Comparison of ENCODE assay signal across 1 cellular context in genomic region chr6:135054238-135054574, GRCh38.
TF ChIP-seq lines count a peak whose summit lies in the region.

No MANE protein-coding gene starts in this region.

TF ChIP-seq in GM23338, 12 proteins besides CTCF, POLR2A, EP300 and RAD21 (continued from another document):
- no peak for TF ChIP-seq REST (IDR thresholded peaks at IDR 0.05; ENCODE audit: unreplicated experiment)
- no peak for TF ChIP-seq ETS1 (IDR thresholded peaks at IDR 0.05)
- TF ChIP-seq JUNB (IDR thresholded peaks at IDR 0.05; ENCODE audit: unreplicated experiment): no peak
- TF ChIP-seq POLR2AphosphoS5 (IDR thresholded peaks at IDR 0.05; ENCODE audit: low read depth): no peak
- TF ChIP-seq EZH2phosphoT487 (IDR thresholded peaks at IDR 0.05; ENCODE audit: unreplicated experiment): no peak
- TF ChIP-seq STAT1 (IDR thresholded peaks at IDR 0.05; ENCODE audit: unreplicated experiment): no peak
- TF ChIP-seq ZNF114 (CRISPR knock-in tag; IDR thresholded peaks at IDR 0.05): no peak
- no peak for TF ChIP-seq ZNF462 (CRISPR knock-in tag; IDR thresholded peaks at IDR 0.05)
- no peak for TF ChIP-seq ZNF331 (CRISPR knock-in tag; IDR thresholded peaks at IDR 0.05; ENCODE audit: low read depth)
- no peak for TF ChIP-seq NANOG (IDR thresholded peaks at IDR 0.05; ENCODE audit: borderline replicate concordance)
- TF ChIP-seq CREB1 (CRISPR knock-in tag; IDR thresholded peaks at IDR 0.05; ENCODE audit: low read depth): no peak; the same call in 1 of the 2 replicates
TF ChIP-seq in GM23338: peak in this region for 0.
